13 cellular contexts compared by ENCODE assay signal in genomic region chr2:108396845-108397244, GRCh38. TPM values are rescaled to one million over a fixed set of nuclear protein-coding genes. Genes with fewer than 3 reads are reported as not detected.
DNase-seq lines count a peak whose midpoint lies in the region; ATAC-seq and TF ChIP-seq lines count a peak whose summit lies in the region.
"Had no signal": no experiment of that assay in that cellular context is flagged by ENCODE, and none has a peak within 500 bp of the region (broad histone marks: within the 10 kb centered on the region; RNA-seq: fewer than 3 reads in every experiment).

No MANE protein-coding gene starts in this region.

- H3K27ac ChIP-seq in osteoblast (ENCODE audit: low read depth, low read length) (no peak overlapping the region), Peyer's patch (no peak overlapping the region)
- H3K27ac ChIP-seq: esophagus squamous epithelium, vagina had no signal

- H3K27me3 ChIP-seq in osteoblast (ENCODE audit: insufficient read depth, low read length) (no peaks in the 10 kb centered on the region), Peyer's patch (no peaks in the 10 kb centered on the region)
- H3K27me3 ChIP-seq: esophagus squamous epithelium, vagina had no signal

- CTCF ChIA-PET in activated naive CD4-positive, alpha-beta T cell treated with anti-CD3 and anti-CD28 coated beads, Interleukin-2, amount 10 ng/mL, durations not matched to agents 7 days and 5 days (lab: Charles Lee): interaction anchor here (1.3 to 1.5 kb wide), 2 partner anchors 187 to 239 kb away, joined by 3 to 6 read pairs; no protein-coding TSS in a partner anchor
- CTCF ChIA-PET in WTC11 (lab: Charles Lee): interaction anchor here (0.6 to 1.3 kb wide), 4 partner anchors 9 to 1510 kb away, joined by 3 to 4 read pairs (median 4); no protein-coding TSS in a partner anchor

- H3K36me3 ChIP-seq in osteoblast (ENCODE audit: insufficient read depth, low read length) (no peaks in the 10 kb centered on the region), Peyer's patch (no peaks in the 10 kb centered on the region)
- H3K36me3 ChIP-seq: esophagus squamous epithelium, vagina had no signal

- peaks cover 20% of the 10 kb centered on the region for H3K9me3 Mint-ChIP-seq in activated naive CD4-positive, alpha-beta T cell treated with anti-CD3 and anti-CD28 coated beads, Interleukin-2, amount 10 ng/mL, durations not matched to agents 7 days and 5 days
- H3K9me3 Mint-ChIP-seq in WTC11: peaks cover 71% of the 10 kb centered on the region

- POLR2A ChIA-PET in WTC11 (lab: Charles Lee): no interaction called here

- H3K4me1 Mint-ChIP-seq in activated naive CD4-positive, alpha-beta T cell treated with anti-CD3 and anti-CD28 coated beads, Interleukin-2, amount 10 ng/mL, durations not matched to agents 7 days and 5 days: no peaks in the 10 kb centered on the region
- H3K4me1 Mint-ChIP-seq in WTC11: peaks cover 18% of the 10 kb centered on the region
- H3K4me1 Mint-ChIP-seq: T-cell had no signal

- TF ChIP-seq CTCF in WTC11 (IDR thresholded peaks at IDR 0.05) (no peak), osteoblast (IDR thresholded peaks at IDR 0.05; ENCODE audit: extremely low read depth, low read depth, low read length) (peak; percentile 46), Peyer's patch (IDR thresholded peaks at IDR 0.05) (no peak)

- H3K4me1 ChIP-seq in osteoblast (ENCODE audit: insufficient read depth, low read length) (no peaks in the 10 kb centered on the region), Peyer's patch (no peaks in the 10 kb centered on the region)
- H3K4me1 ChIP-seq: esophagus squamous epithelium, vagina had no signal

- no peak overlapping the region for H3K27ac Mint-ChIP-seq in activated naive CD4-positive, alpha-beta T cell treated with anti-CD3 and anti-CD28 coated beads, Interleukin-2, amount 10 ng/mL, durations not matched to agents 7 days and 5 days
- peak overlapping the region; percentile 82 for H3K27ac Mint-ChIP-seq in WTC11
- H3K27ac Mint-ChIP-seq: T-cell had no signal

- H3K9me3 ChIP-seq in osteoblast (ENCODE audit: low read depth, low read length) (peaks cover 8% of the 10 kb centered on the region), Peyer's patch (peaks cover 0 to 20% (median 10%) of the 10 kb centered on the region in 4 donors)

- no peak overlapping the region for H2AFZ ChIP-seq in osteoblast (ENCODE audit: low read length)

- ATAC-seq in WTC11: peak; percentile 81
- ATAC-seq: T-cell had no signal

- TF ChIP-seq POLR2A in Peyer's patch (IDR thresholded peaks at IDR 0.05): no peak

- H3K4me3 Mint-ChIP-seq in activated naive CD4-positive, alpha-beta T cell treated with anti-CD3 and anti-CD28 coated beads, Interleukin-2, amount 10 ng/mL, durations not matched to agents 7 days and 5 days: no peak overlapping the region
- H3K4me3 Mint-ChIP-seq in WTC11: no peak overlapping the region
- H3K4me3 Mint-ChIP-seq: T-cell had no signal

- H3K79me2 ChIP-seq in osteoblast (ENCODE audit: insufficient read depth, low read length): no peaks in the 10 kb centered on the region

- H3K4me3 ChIP-seq in osteoblast (ENCODE audit: insufficient read depth, low read length) (no peak overlapping the region), Peyer's patch (no peak overlapping the region)
- H3K4me3 ChIP-seq: esophagus squamous epithelium, vagina had no signal

- no peaks in the 10 kb centered on the region for H3K27me3 Mint-ChIP-seq in activated naive CD4-positive, alpha-beta T cell treated with anti-CD3 and anti-CD28 coated beads, Interleukin-2, amount 10 ng/mL, durations not matched to agents 7 days and 5 days
- H3K27me3 Mint-ChIP-seq in WTC11 (ENCODE audit: low read depth): peaks cover 3% of the 10 kb centered on the region

- peaks cover 2% of the 10 kb centered on the region for H3K36me3 Mint-ChIP-seq in activated naive CD4-positive, alpha-beta T cell treated with anti-CD3 and anti-CD28 coated beads, Interleukin-2, amount 10 ng/mL, durations not matched to agents 7 days and 5 days
- H3K36me3 Mint-ChIP-seq in WTC11: peaks cover 64% of the 10 kb centered on the region

- no peaks in the 10 kb centered on the region for H4K20me1 ChIP-seq in osteoblast (ENCODE audit: insufficient read depth, low read length)

- peak; percentile 27 for DNase-seq in activated naive CD4-positive, alpha-beta T cell treated with anti-CD3 and anti-CD28 coated beads, Interleukin-2, amount 10 ng/mL, durations not matched to agents 7 days and 5 days
- DNase-seq in activated naive CD4-positive, alpha-beta T cell treated with Interleukin-2 at 50 U/mL for 16 hours: no peak
- DNase-seq in Kasumi-1 (lab: John Stamatoyannopoulos, UW): peak; percentile 34 to 51
- peak; percentile 42 for DNase-seq in WTC11 (ENCODE audit: low spot score)
- DNase-seq in osteoblast (ENCODE audit: insufficient read length, low spot score, missing footprints): no peak
- no peak for DNase-seq in Peyer's patch
- DNase-seq in GM03348 (ENCODE audit: low spot score): no peak
- no peak for DNase-seq in DMS153 (lab: John Stamatoyannopoulos, UW)
- DNase-seq: activated gamma-delta T cell; esophagus squamous epithelium; stimulated activated CD4-positive, alpha-beta T cell treated with anti-CD3 and anti-CD28 coated beads, Interleukin-1b, Interleukin-23, amount 100 ng/mL, for 48 hours; T-cell had no signal

- no peak overlapping the region for H3K4me2 ChIP-seq in osteoblast (ENCODE audit: insufficient read depth, low read length)

TF ChIP-seq in WTC11, 78 proteins besides CTCF, POLR2A, EP300 and RAD21 (continues in another document):
- TF ChIP-seq MLX (CRISPR knock-in tag; IDR thresholded peaks at IDR 0.05) (no peak), KAT7 (CRISPR knock-in tag; IDR thresholded peaks at IDR 0.05; ENCODE audit: borderline replicate concordance) (no peak), ATF6 (CRISPR knock-in tag; IDR thresholded peaks at IDR 0.05) (no peak), ETV6 (CRISPR knock-in tag; IDR thresholded peaks at IDR 0.05) (no peak), GABPB1 (CRISPR knock-in tag; IDR thresholded peaks at IDR 0.05) (no peak), CDX4 (CRISPR knock-in tag; IDR thresholded peaks at IDR 0.05; ENCODE audit: borderline replicate concordance) (no peak), GTF2I (CRISPR knock-in tag; conservative IDR thresholded peaks at IDR 0.05) (no peak), ZNF671 (CRISPR knock-in tag; IDR thresholded peaks at IDR 0.05) (no peak), ATF2 (CRISPR knock-in tag; IDR thresholded peaks at IDR 0.05; ENCODE audit: borderline replicate concordance, low read depth) (no peak), EMX1 (CRISPR knock-in tag; IDR thresholded peaks at IDR 0.05) (no peak), SP1 (CRISPR knock-in tag; conservative IDR thresholded peaks at IDR 0.05) (no peak), NR1H2 (CRISPR knock-in tag; IDR thresholded peaks at IDR 0.05) (no peak), MAX (CRISPR knock-in tag; IDR thresholded peaks at IDR 0.05) (no peak), TCF7 (CRISPR knock-in tag; IDR thresholded peaks at IDR 0.05; ENCODE audit: low read depth) (no peak), SMAD4 (CRISPR knock-in tag; IDR thresholded peaks at IDR 0.05) (no peak), NR2C2 (CRISPR knock-in tag; IDR thresholded peaks at IDR 0.05) (no peak), MXD4 (CRISPR knock-in tag; IDR thresholded peaks at IDR 0.05; ENCODE audit: borderline replicate concordance) (no peak)

RNA-seq across cellular contexts. Expression of gene SULT1C4, which starts 19.1 kb away (rescaled TPM):
- total RNA-seq in WTC11 (2021): 4.3 to 4.9 TPM (median 4.6 TPM) in 3 replicates
- not detected in 2 replicates for total RNA-seq in osteoblast
- total RNA-seq in Peyer's patch: 1 to 10 TPM in 3 of 4 donors, not detected in 1; 1.3 to 5.8 (median 1.9) TPM
- total RNA-seq: T-cell had no signal

RNA-seq across cellular contexts. Expression of gene GCC2, which starts 52.2 kb away (rescaled TPM):
- total RNA-seq in WTC11 (2021) (45.1 to 66.5 TPM (median 48.0 TPM) in 3 replicates), osteoblast (39.8 and 44.2 TPM in 2 replicates), Peyer's patch (100 to 1,000 TPM in 1 of 4 donors, 10 to 100 TPM in 3; 64.6 to 164 (median 95.6) TPM)

Comparison
In these comparisons a context has a peak if more than half of its experiments do, and no peak if none do; other contexts are left out.
1. DNase-seq: peak in activated naive CD4-positive, alpha-beta T cell treated with anti-CD3 and anti-CD28 coated beads, Interleukin-2, amount 10 ng/mL, durations not matched to agents 7 days and 5 days (single experiment), Kasumi-1 (2 of 2) and WTC11 (single experiment); none in activated naive CD4-positive, alpha-beta T cell treated with Interleukin-2 at 50 U/mL for 16 hours (single experiment), osteoblast (single experiment), Peyer's patch (0 of 3), GM03348 (single experiment) and DMS153 (single experiment).